ENCODE assay signal across 8 cellular contexts in the genomic region with DNA sequence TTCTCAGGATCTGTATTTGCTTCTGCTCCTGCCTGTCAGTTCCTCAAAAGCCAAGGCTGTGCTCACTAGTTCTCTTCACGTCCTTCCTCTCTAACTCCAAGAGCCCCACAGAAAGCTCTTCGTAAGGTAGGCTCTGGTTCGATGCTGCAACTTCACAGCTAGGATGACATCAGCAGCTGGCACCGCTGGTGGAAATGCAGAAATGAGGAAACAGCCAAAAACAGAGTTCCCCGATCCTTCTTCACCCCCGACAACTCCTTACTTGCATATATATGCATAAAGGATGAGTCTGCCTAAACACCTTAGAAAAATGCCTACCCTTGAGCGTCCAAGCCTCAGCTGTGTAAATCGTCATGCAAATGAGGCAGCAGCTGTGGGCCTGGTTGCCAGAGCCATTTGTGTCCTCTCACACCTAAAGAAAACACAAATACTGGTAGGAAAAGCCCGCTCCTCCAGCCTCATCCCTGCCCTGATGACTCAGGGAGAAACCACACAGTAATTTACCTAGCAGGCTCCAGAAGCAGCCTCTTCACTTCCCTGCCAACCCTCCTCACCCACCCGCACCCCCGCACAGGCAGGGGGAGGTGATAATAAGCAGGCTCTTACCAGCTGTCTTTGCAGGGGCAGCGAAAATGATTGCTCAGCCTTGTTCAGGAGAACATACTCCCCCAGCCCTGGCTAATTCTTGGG.
DNase-seq lines count a peak whose midpoint lies in the region; ATAC-seq and TF ChIP-seq lines count a peak whose summit lies in the region.

No MANE protein-coding gene starts in this region.

- in situ Hi-C loops in GM13977 (cut with MboI; ENCODE audit: low pct_unique_long_range_greater_than_20kb, low sequenced_read_pairs, unreplicated experiment): loop anchor here (25.0 kb wide), 2 partner anchors 91 to 316 kb away; no protein-coding TSS in a partner anchor

- no peak for TF ChIP-seq CTCF in GM13977 (IDR thresholded peaks at IDR 0.05; ENCODE audit: extremely low read depth, insufficient read depth, missing control alignments)

- ATAC-seq in HG03175 (IDR thresholded peaks at IDR 0.05; ENCODE audit: unreplicated experiment) (peak; percentile 47), HG03159 (IDR thresholded peaks at IDR 0.05; ENCODE audit: unreplicated experiment) (no peak)

- no peaks in the 10 kb centered on the region for H3K9me3 ChIP-seq in ES-I3 (ENCODE audit: control insufficient read depth, insufficient read depth, low read length)

- peaks cover 31% of the 10 kb centered on the region for H3K4me1 ChIP-seq in ES-I3 (ENCODE audit: insufficient read depth, low read length)

- H3K9ac ChIP-seq in ES-I3 (ENCODE audit: low read depth, low read length): peak overlapping the region; percentile 24; the same call in 1 of the 2 replicates

- no peaks in the 10 kb centered on the region for H3K36me3 ChIP-seq in ES-I3 (ENCODE audit: insufficient read depth, low read length)

- DNase-seq in NCI-H510A (lab: John Stamatoyannopoulos, UW) (peak; percentile 75), anterior cingulate cortex (lab: John Stamatoyannopoulos, UW) (peak in 44 of 58 donors; percentile 8 to 80 (median 46)), kidney glomerular epithelial cell (lab: John Stamatoyannopoulos, UW) (peak; percentile 82), GM13977 (ENCODE audit: low spot score) (no peak)
- no peak for DNase-seq in activated CD4-positive, alpha-beta T cell treated with anti-CD3 and anti-CD28 coated beads for 1 hour

Comparison
In these comparisons a context has a peak if more than half of its experiments do, and no peak if none do; other contexts are left out.
1. DNase-seq: peak in NCI-H510A (single experiment), anterior cingulate cortex (44 of 58) and kidney glomerular epithelial cell (single experiment); none in GM13977 (single experiment) and activated CD4-positive, alpha-beta T cell treated with anti-CD3 and anti-CD28 coated beads for 1 hour (single experiment).